12 cellular contexts compared by ENCODE assay signal in genomic region chr7:107856806-107857540, GRCh38. TPM values are rescaled to one million over a fixed set of nuclear protein-coding genes. Genes with fewer than 3 reads are reported as not detected.
A peak's percentile ranks its signal among the peaks of the same experiment; 100 is the strongest.
DNase-seq lines count a peak whose midpoint lies in the region; ATAC-seq and TF ChIP-seq lines count a peak whose summit lies in the region.
"Had no signal": no experiment of that assay in that cellular context is flagged by ENCODE, and none has a peak within 500 bp of the region (broad histone marks: within the 10 kb centered on the region; RNA-seq: fewer than 3 reads in every experiment).

No MANE protein-coding gene starts in this region.

- peaks cover 16% of the 10 kb centered on the region for H3K27me3 Mint-ChIP-seq in activated naive CD4-positive, alpha-beta T cell treated with anti-CD3 and anti-CD28 coated beads, Interleukin-2, amount 10 ng/mL, durations not matched to agents 7 days and 5 days

- peaks cover 31% of the 10 kb centered on the region for H3K4me1 Mint-ChIP-seq in activated naive CD4-positive, alpha-beta T cell treated with anti-CD3 and anti-CD28 coated beads, Interleukin-2, amount 10 ng/mL, durations not matched to agents 7 days and 5 days

- peak overlapping the region; percentile 93 for H3K27ac Mint-ChIP-seq in activated naive CD4-positive, alpha-beta T cell treated with anti-CD3 and anti-CD28 coated beads, Interleukin-2, amount 10 ng/mL, durations not matched to agents 7 days and 5 days

- H3K4me1 ChIP-seq in tibial nerve (peaks cover 0 to 11% (median 3%) of the 10 kb centered on the region in 4 donors), sigmoid colon (peaks cover 0 to 38% (median 26%) of the 10 kb centered on the region in 4 donors)

- TF ChIP-seq EP300 in tibial nerve (IDR thresholded peaks at IDR 0.05) (peak in 1 of 2 donors; percentile 13), sigmoid colon (IDR thresholded peaks at IDR 0.05) (no peak)

- H3K4me3 Mint-ChIP-seq in activated naive CD4-positive, alpha-beta T cell treated with anti-CD3 and anti-CD28 coated beads, Interleukin-2, amount 10 ng/mL, durations not matched to agents 7 days and 5 days, result peak overlapping the region; percentile 4

- no peaks in the 10 kb centered on the region for H3K27me3 ChIP-seq in tibial nerve
- no peaks in the 10 kb centered on the region for H3K27me3 ChIP-seq in sigmoid colon
- H3K27me3 ChIP-seq: adrenal gland had no signal

- H3K4me3 ChIP-seq in NB4 (ENCODE audit: low read depth, low read length) (no peak overlapping the region), tibial nerve (no peak overlapping the region), sigmoid colon (no peak overlapping the region)
- H3K4me3 ChIP-seq: adrenal gland had no signal

- H3K9me3 ChIP-seq in tibial nerve, result no peaks in the 10 kb centered on the region
- no peaks in the 10 kb centered on the region for H3K9me3 ChIP-seq in sigmoid colon
- H3K9me3 ChIP-seq: adrenal gland had no signal

- CTCF ChIA-PET in activated naive CD4-positive, alpha-beta T cell treated with anti-CD3 and anti-CD28 coated beads, Interleukin-2, amount 10 ng/mL, durations not matched to agents 7 days and 5 days (lab: Charles Lee), result interaction anchor here (0.8 to 1.9 kb wide), 2 partner anchors 18 to 22 kb away, joined by 3 to 10 read pairs; no protein-coding TSS in a partner anchor

- TF ChIP-seq CTCF in NB4 (IDR thresholded peaks at IDR 0.05; ENCODE audit: low read depth, low read length) (no peak), tibial nerve (IDR thresholded peaks at IDR 0.05) (no peak), sigmoid colon (IDR thresholded peaks at IDR 0.05) (no peak)

- whole genome bisulfite sequencing in tibial nerve, 2 donors, result 43 to 52% methylated on average over 4 of the region's 4 CpGs
- 8 to 27% methylated on average over 4 of the region's 4 CpGs for WGBS in sigmoid colon, 2 donors

- no peak for TF ChIP-seq POLR2A in NB4 (IDR thresholded peaks at IDR 0.05; ENCODE audit: extremely low read depth, insufficient read length)
- no peak for TF ChIP-seq POLR2A in tibial nerve (IDR thresholded peaks at IDR 0.05)
- no peak for TF ChIP-seq POLR2A in sigmoid colon (IDR thresholded peaks at IDR 0.05)

- H3K36me3 ChIP-seq in tibial nerve, result no peaks in the 10 kb centered on the region
- no peaks in the 10 kb centered on the region for H3K36me3 ChIP-seq in sigmoid colon
- H3K36me3 ChIP-seq: adrenal gland had no signal

- intact Hi-C loops in sigmoid colon (cut with DNase I), result no loop called here

- H3K27ac ChIP-seq in tibial nerve (peak overlapping the region in 3 of 4 donors; percentile 40 to 61 (median 45)), sigmoid colon (peak overlapping the region in 1 of 4 donors; percentile 3)

- H3K9me3 Mint-ChIP-seq in activated naive CD4-positive, alpha-beta T cell treated with anti-CD3 and anti-CD28 coated beads, Interleukin-2, amount 10 ng/mL, durations not matched to agents 7 days and 5 days, result no peaks in the 10 kb centered on the region

- DNase-seq in activated naive CD4-positive, alpha-beta T cell treated with anti-CD3 and anti-CD28 coated beads, Interleukin-2, amount 10 ng/mL, durations not matched to agents 7 days and 5 days, result peak; percentile 68
- DNase-seq in activated naive CD4-positive, alpha-beta T cell treated with Interleukin-2 at 50 U/mL for 16 hours, result no peak
- peak; percentile 76 for DNase-seq in NB4 (ENCODE audit: low read depth)
- peak; percentile 56 for DNase-seq in central memory CD4-positive, alpha-beta T cell
- DNase-seq in tibial nerve (ENCODE audit: low spot score in 2 of 2), result no peak
- DNase-seq in NCI-H748 treated with DMSO at 0.1 percent for 48 hours (lab: John Stamatoyannopoulos, UW), result no peak
- no peak for DNase-seq in sigmoid colon
- DNase-seq: mesenchymal stem cell, NCI-H1105 had no signal

- H3K36me3 Mint-ChIP-seq in activated naive CD4-positive, alpha-beta T cell treated with anti-CD3 and anti-CD28 coated beads, Interleukin-2, amount 10 ng/mL, durations not matched to agents 7 days and 5 days, result peaks cover 1% of the 10 kb centered on the region

- ATAC-seq in GM21447 (IDR thresholded peaks at IDR 0.05; ENCODE audit: unreplicated experiment), result no peak

RNA-seq across cellular contexts. Expression of gene DLD, which starts 34.0 kb away (rescaled TPM):
- 10 to 100 TPM; 43.5 to 67.3 (median 59.9) TPM for total RNA-seq in tibial nerve
- total RNA-seq in sigmoid colon, result 100 to 1,000 TPM in 3 of 4 donors, 10 to 100 TPM in 1; 97.2 to 446 (median 124) TPM
- 100 to 1,000 TPM in 2 of 3 donors, 10 to 100 TPM in 1; 82.3 to 127 (median 111) TPM for polyA plus RNA-seq in sigmoid colon

RNA-seq across cellular contexts. Expression of gene SLC26A3, which starts 54.0 kb away (rescaled TPM):
- total RNA-seq in tibial nerve (not detected), sigmoid colon (10 to 100 TPM in 1 of 4 donors, 1 to 10 TPM in 3; 4.8 to 12.0 (median 7.6) TPM)
- 1,000 to 10,000 TPM in 1 of 3 donors, 100 to 1,000 TPM in 2; 326 to 1,079 (median 751) TPM for polyA plus RNA-seq in sigmoid colon
- total RNA-seq: temporal lobe had no signal

Comparison
In these comparisons a context has a peak if more than half of its experiments do, and no peak if none do; other contexts are left out.
1. DNase-seq: peak in activated naive CD4-positive, alpha-beta T cell treated with anti-CD3 and anti-CD28 coated beads, Interleukin-2, amount 10 ng/mL, durations not matched to agents 7 days and 5 days (single experiment), NB4 (single experiment) and central memory CD4-positive, alpha-beta T cell (single experiment); none in activated naive CD4-positive, alpha-beta T cell treated with Interleukin-2 at 50 U/mL for 16 hours (single experiment), tibial nerve (0 of 2), NCI-H748 treated with DMSO at 0.1 percent for 48 hours (single experiment) and sigmoid colon (single experiment).
2. RNA of gene SLC26A3, which starts 54.0 kb away (total RNA-seq): 4.8 to 12.0 TPM in sigmoid colon; not detected in tibial nerve; every median in the first group is over 4 times any median in the second.